27 cellular contexts compared by ENCODE assay signal in the genomic region with DNA sequence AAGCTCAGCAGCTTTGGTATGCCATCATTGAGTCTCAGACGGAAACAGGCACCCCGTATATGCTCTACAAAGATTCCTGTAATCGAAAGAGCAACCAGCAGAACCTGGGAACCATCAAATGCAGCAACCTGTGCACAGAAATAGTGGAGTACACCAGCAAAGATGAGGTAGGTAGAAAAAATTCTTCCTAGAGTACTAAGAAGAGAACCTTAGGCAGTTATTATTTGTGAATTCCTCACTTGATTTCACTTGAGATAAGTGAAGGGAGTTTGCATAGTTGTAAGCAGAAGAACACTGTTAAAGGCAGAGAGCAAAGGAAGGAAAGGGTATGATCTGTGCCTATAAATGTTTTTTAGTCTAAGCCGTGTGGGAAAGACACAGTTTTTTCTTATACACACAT.
"Had no signal": no experiment of that assay in that cellular context is flagged by ENCODE, and none has a peak within 500 bp of the region (broad histone marks: within the 10 kb centered on the region; RNA-seq: fewer than 3 reads in every experiment).

No MANE protein-coding gene starts in this region.

- H3K27ac ChIP-seq: ovary, right atrium auricular region, right lobe of liver, tibial nerve, upper lobe of left lung had no signal

- H3K9me3 ChIP-seq: mucosa of descending colon, ovary, right atrium auricular region, right lobe of liver, tibial nerve, upper lobe of left lung had no signal

- H3K9me3 Mint-ChIP-seq: memory B cell; naive thymus-derived CD4-positive, alpha-beta T cell; natural killer cell treated with Interleukin-12 subunit alpha and Interleukin-12 subunit beta and Interleukin-15 and Interleukin-18, amount 100 ng/mL, for 72 hours; stimulated activated memory B cell treated with anti-CD40 and anti-IgM and Interleukin-4, amounts not matched to agents 10 μg/mL and 1 μg/mL and 100 μg/mL, for 72 hours; stimulated activated naive CD8-positive, alpha-beta T cell treated with anti-CD3 and anti-CD28 coated beads, Interleukin-15, amount 100 ng/mL, for 72 hours had no signal

- H3K4me3 ChIP-seq: lung, mucosa of descending colon, ovary, right atrium auricular region, right lobe of liver, smooth muscle cell, tibial nerve, upper lobe of left lung had no signal

- H3K4me1 Mint-ChIP-seq: memory B cell; stimulated activated memory B cell treated with anti-CD40 and anti-IgM and Interleukin-4, amounts not matched to agents 10 μg/mL and 1 μg/mL and 100 μg/mL, for 72 hours; stimulated activated naive CD8-positive, alpha-beta T cell treated with anti-CD3 and anti-CD28 coated beads, Interleukin-15, amount 100 ng/mL, for 72 hours had no signal

- H3K36me3 ChIP-seq: ovary had no signal

- H3K27me3 Mint-ChIP-seq: memory B cell; naive thymus-derived CD4-positive, alpha-beta T cell; natural killer cell treated with Interleukin-12 subunit alpha and Interleukin-12 subunit beta and Interleukin-15 and Interleukin-18, amount 100 ng/mL, for 72 hours; progenitor cell of endocrine pancreas; stimulated activated memory B cell treated with anti-CD40 and anti-IgM and Interleukin-4, amounts not matched to agents 10 μg/mL and 1 μg/mL and 100 μg/mL, for 72 hours; stimulated activated naive CD8-positive, alpha-beta T cell treated with anti-CD3 and anti-CD28 coated beads, Interleukin-15, amount 100 ng/mL, for 72 hours had no signal

- H3K27me3 ChIP-seq: ovary, right atrium auricular region, right lobe of liver, tibial nerve, upper lobe of left lung had no signal

- ATAC-seq: left cardiac atrium; left lobe of liver; mucosa of descending colon; naive thymus-derived CD4-positive, alpha-beta T cell; natural killer cell treated with Interleukin-12 subunit alpha and Interleukin-12 subunit beta and Interleukin-15 and Interleukin-18, amount 100 ng/mL, for 72 hours; right lobe of liver; stimulated activated memory B cell treated with anti-CD40 and anti-IgM and Interleukin-4, amounts not matched to agents 10 μg/mL and 1 μg/mL and 100 μg/mL, for 72 hours; stimulated activated naive CD8-positive, alpha-beta T cell treated with anti-CD3 and anti-CD28 coated beads, Interleukin-15, amount 100 ng/mL, for 72 hours had no signal

- H3K4me1 ChIP-seq: right atrium auricular region, right lobe of liver, tibial nerve, upper lobe of left lung had no signal

- FAIRE-seq: keratinocyte, urothelium cell line had no signal

- DNase-seq: hippocampal formation; kidney glomerular epithelial cell; left cardiac atrium; midbrain; mucosa of descending colon; naive thymus-derived CD4-positive, alpha-beta T cell; ovary; right lobe of liver; stimulated activated CD4-positive, alpha-beta T cell treated with anti-CD3 and anti-CD28 coated beads, Interleukin-1b, Interleukin-23, amount 100 ng/mL, for 48 hours; stimulated activated CD4-positive, alpha-beta T cell treated with anti-CD3 and anti-CD28 coated beads, Interleukin-2, amount 100 ng/mL, for 48 hours; stimulated activated CD4-positive, alpha-beta T cell treated with anti-CD3 and anti-CD28 coated beads, Interleukin-4, amount 100 ng/mL, for 4 hours; stimulated activated CD8-positive, alpha-beta memory T cell treated with anti-CD3 and anti-CD28 coated beads, Interleukin-4, amount 100 ng/mL, for 48 hours; stimulated activated naive CD4-positive, alpha-beta T cell treated with Interleukin-2 at 50 U/mL for 16 hours; stimulated activated naive CD8-positive, alpha-beta T cell treated with anti-CD3 and anti-CD28 coated beads, Interleukin-15, amount 100 ng/mL, for 72 hours; substantia nigra; upper lobe of left lung had no signal

- H3K27ac Mint-ChIP-seq: memory B cell; progenitor cell of endocrine pancreas; stimulated activated memory B cell treated with anti-CD40 and anti-IgM and Interleukin-4, amounts not matched to agents 10 μg/mL and 1 μg/mL and 100 μg/mL, for 72 hours had no signal

- H3K4me2 ChIP-seq: smooth muscle cell had no signal

- H3K4me3 Mint-ChIP-seq: memory B cell; naive thymus-derived CD4-positive, alpha-beta T cell; natural killer cell treated with Interleukin-12 subunit alpha and Interleukin-12 subunit beta and Interleukin-15 and Interleukin-18, amount 100 ng/mL, for 72 hours; stimulated activated memory B cell treated with anti-CD40 and anti-IgM and Interleukin-4, amounts not matched to agents 10 μg/mL and 1 μg/mL and 100 μg/mL, for 72 hours; stimulated activated naive CD8-positive, alpha-beta T cell treated with anti-CD3 and anti-CD28 coated beads, Interleukin-15, amount 100 ng/mL, for 72 hours had no signal
